In genomic region chr15:45704329-45705249, GRCh38 we compare ENCODE assay signal across 8 cellular contexts.
DNase-seq lines count a peak whose midpoint lies in the region; ATAC-seq and TF ChIP-seq lines count a peak whose summit lies in the region.

No MANE protein-coding gene starts in this region.

- H3K27me3 ChIP-seq in DOHH2 (ENCODE audit: control insufficient read depth, low read length): no peaks in the 10 kb centered on the region
- peaks cover 3% of the 10 kb centered on the region; the same call in 1 of the 2 replicates for H3K27me3 ChIP-seq in OCI-LY1 (ENCODE audit: insufficient read depth, low read length)
- H3K27me3 ChIP-seq in brain microvascular endothelial cell (replicated peaks): no peaks in the 10 kb centered on the region

- H3K4me1 Mint-ChIP-seq in stimulated activated naive CD8-positive, alpha-beta T cell treated with anti-CD3 and anti-CD28 coated beads, Interleukin-15, amount 100 ng/mL, for 72 hours: peaks cover 19% of the 10 kb centered on the region

- peak; percentile 73 for ATAC-seq in stimulated activated naive CD8-positive, alpha-beta T cell treated with anti-CD3 and anti-CD28 coated beads, Interleukin-15, amount 100 ng/mL, for 72 hours

- H3K9me3 Mint-ChIP-seq in stimulated activated naive CD8-positive, alpha-beta T cell treated with anti-CD3 and anti-CD28 coated beads, Interleukin-15, amount 100 ng/mL, for 72 hours: no peaks in the 10 kb centered on the region

- peaks cover 14% of the 10 kb centered on the region for H3K27me3 Mint-ChIP-seq in stimulated activated naive CD8-positive, alpha-beta T cell treated with anti-CD3 and anti-CD28 coated beads, Interleukin-15, amount 100 ng/mL, for 72 hours

- H3K9ac ChIP-seq in OCI-LY1 (ENCODE audit: low read length): peak overlapping the region; percentile 44; the same call in 1 of the 2 replicates

- H3K9me3 ChIP-seq in DOHH2 (ENCODE audit: control insufficient read depth, insufficient read depth, low read length) (no peaks in the 10 kb centered on the region), OCI-LY1 (ENCODE audit: low read length) (no peaks in the 10 kb centered on the region)

- H3K4me3 ChIP-seq in DOHH2 (ENCODE audit: low read length): peak overlapping the region; percentile 83
- H3K4me3 ChIP-seq in OCI-LY1 (ENCODE audit: low read depth, low read length, poor library complexity, severe bottlenecking): peak overlapping the region; percentile 53
- peak overlapping the region; percentile 59 for H3K4me3 ChIP-seq in brain microvascular endothelial cell (ENCODE audit: low read depth, low read length)

- H3F3A ChIP-seq in DOHH2 (ENCODE audit: control insufficient read depth, insufficient read depth) (peaks cover 6% of the 10 kb centered on the region), OCI-LY1 (ENCODE audit: insufficient read depth, low read length) (no peaks in the 10 kb centered on the region)

- H3K36me3 ChIP-seq in DOHH2 (ENCODE audit: control insufficient read depth, low read length) (no peaks in the 10 kb centered on the region), OCI-LY1 (ENCODE audit: insufficient read depth, low read length) (no peaks in the 10 kb centered on the region), brain microvascular endothelial cell (replicated peaks) (no peaks in the 10 kb centered on the region)

- H2AFZ ChIP-seq in OCI-LY1 (ENCODE audit: low read length): no peak overlapping the region; the same call in 1 of the 2 replicates

- H3K79me2 ChIP-seq in DOHH2 (ENCODE audit: control insufficient read depth, low read length) (no peaks in the 10 kb centered on the region), OCI-LY1 (ENCODE audit: insufficient read depth, low read length) (no peaks in the 10 kb centered on the region)

- no peaks in the 10 kb centered on the region for H3K9me2 ChIP-seq in DOHH2 (replicated peaks; ENCODE audit: control insufficient read depth, low read length)
- no peaks in the 10 kb centered on the region for H3K9me2 ChIP-seq in OCI-LY1 (ENCODE audit: low read depth, low read length)

- no peak for TF ChIP-seq CTCF in DOHH2 (IDR thresholded peaks at IDR 0.05; ENCODE audit: low read depth, low read length, poor library complexity, severe bottlenecking)
- no peak for TF ChIP-seq CTCF in OCI-LY1 (IDR thresholded peaks at IDR 0.05; ENCODE audit: low read length)
- no peak for TF ChIP-seq CTCF in brain microvascular endothelial cell (IDR thresholded peaks at IDR 0.05; ENCODE audit: low read depth, low read length, missing control alignments)

- peaks cover 25% of the 10 kb centered on the region for H3K4me1 ChIP-seq in DOHH2 (ENCODE audit: control insufficient read depth, low read length)
- H3K4me1 ChIP-seq in OCI-LY1 (ENCODE audit: insufficient read depth, low read length, severe bottlenecking): peaks cover 5% of the 10 kb centered on the region

- H3K4me3 Mint-ChIP-seq in stimulated activated naive CD8-positive, alpha-beta T cell treated with anti-CD3 and anti-CD28 coated beads, Interleukin-15, amount 100 ng/mL, for 72 hours: peak overlapping the region; percentile 91 to 96

- H3K4me2 ChIP-seq in DOHH2 (ENCODE audit: low read length) (peak overlapping the region; percentile 99), OCI-LY1 (ENCODE audit: low read length) (peak overlapping the region; percentile 82)

- DNase-seq in brain microvascular endothelial cell: peak; percentile 20
- DNase-seq in left kidney (ENCODE audit: low read depth, low spot score): peak; percentile 43
- DNase-seq in stimulated activated naive CD8-positive, alpha-beta T cell treated with anti-CD3 and anti-CD28 coated beads, Interleukin-15, amount 100 ng/mL, for 72 hours: peak; percentile 9 to 18
- no peak for DNase-seq in NCI-H2029 (lab: John Stamatoyannopoulos, UW)
- DNase-seq in NCI-H1694 treated with DMSO at 0.1 percent for 48 hours (lab: John Stamatoyannopoulos, UW): no peak
- no peak for DNase-seq in COLO668 (lab: John Stamatoyannopoulos, UW; ENCODE audit: unreplicated experiment)

- H4K20me1 ChIP-seq in DOHH2 (ENCODE audit: control insufficient read depth, insufficient read depth, low read depth, low read length) (no peaks in the 10 kb centered on the region), OCI-LY1 (ENCODE audit: insufficient read depth, low read length) (no peaks in the 10 kb centered on the region)

- H3K27ac ChIP-seq in DOHH2 (ENCODE audit: low read depth, low read length) (no peak overlapping the region), OCI-LY1 (ENCODE audit: low read depth, low read length, poor library complexity, severe bottlenecking) (no peak overlapping the region), brain microvascular endothelial cell (no peak overlapping the region)

- peak overlapping the region; percentile 88 to 92 for H3K27ac Mint-ChIP-seq in stimulated activated naive CD8-positive, alpha-beta T cell treated with anti-CD3 and anti-CD28 coated beads, Interleukin-15, amount 100 ng/mL, for 72 hours

- in situ Hi-C loops in brain microvascular endothelial cell (cut with HindIII; ENCODE audit: low pct_ligation_motif_present, low sequenced_read_pairs): no loop called here

Comparison
In these comparisons a context has a peak if more than half of its experiments do, and no peak if none do; other contexts are left out.
1. DNase-seq: peak in brain microvascular endothelial cell (single experiment), left kidney (single experiment) and stimulated activated naive CD8-positive, alpha-beta T cell treated with anti-CD3 and anti-CD28 coated beads, Interleukin-15, amount 100 ng/mL, for 72 hours (2 of 2); none in NCI-H2029 (single experiment), NCI-H1694 treated with DMSO at 0.1 percent for 48 hours (single experiment) and COLO668 (single experiment).
2. Peak in every context shown above with its lines, with median percentiles within 50 percentile points of each other: H3K4me3 ChIP-seq.